Comparison of ENCODE assay signal across 13 cellular contexts in genomic region chrX:154731881-154732280, GRCh38. TPM values are rescaled to one million over a fixed set of nuclear protein-coding genes. Genes with fewer than 3 reads are reported as not detected.
A peak's percentile ranks its signal among the peaks of the same experiment; 100 is the strongest.
DNase-seq lines count a peak whose midpoint lies in the region; ATAC-seq and TF ChIP-seq lines count a peak whose summit lies in the region.
"Had no signal": no experiment of that assay in that cellular context is flagged by ENCODE, and none has a peak within 500 bp of the region (broad histone marks: within the 10 kb centered on the region; RNA-seq: fewer than 3 reads in every experiment).

No MANE protein-coding gene starts in this region.

- H3K27ac Mint-ChIP-seq in activated CD8-positive, alpha-beta T cell treated with anti-CD3 and anti-CD28 coated beads for 36 hours, result peak overlapping the region; percentile 76
- peak overlapping the region; percentile 94 for H3K27ac Mint-ChIP-seq in stimulated activated effector memory CD8-positive, alpha-beta T cell treated with anti-CD3 and anti-CD28 coated beads, Interleukin-12 subunit alpha, Interleukin-12 subunit beta, amount 100 ng/mL, for 72 hours

- no peak for ATAC-seq in activated CD8-positive, alpha-beta T cell treated with anti-CD3 and anti-CD28 coated beads for 36 hours
- peak; percentile 52 to 64 for ATAC-seq in left cardiac atrium
- ATAC-seq in stimulated activated effector memory CD8-positive, alpha-beta T cell treated with anti-CD3 and anti-CD28 coated beads, Interleukin-12 subunit alpha, Interleukin-12 subunit beta, amount 100 ng/mL, for 72 hours, result peak; percentile 67
- no peak for ATAC-seq in HG03354 (IDR thresholded peaks at IDR 0.05; ENCODE audit: poor library complexity, severe bottlenecking, unreplicated experiment)

- H3K27me3 Mint-ChIP-seq in activated CD8-positive, alpha-beta T cell treated with anti-CD3 and anti-CD28 coated beads for 36 hours, result no peaks in the 10 kb centered on the region

- CTCF ChIA-PET in activated CD8-positive, alpha-beta T cell treated with anti-CD3 and anti-CD28 coated beads for 36 hours (lab: Charles Lee), result interaction anchor here (0.6 to 6.0 kb wide), 5 partner anchors 9 to 49 kb away, joined by 3 to 38 read pairs (median 3); partner anchors contain the start of gene GAB3

- no peak for TF ChIP-seq CTCF in activated CD8-positive, alpha-beta T cell treated with anti-CD3 and anti-CD28 coated beads for 36 hours (IDR thresholded peaks at IDR 0.05)

- H3K4me3 Mint-ChIP-seq in activated CD8-positive, alpha-beta T cell treated with anti-CD3 and anti-CD28 coated beads for 36 hours, result peak overlapping the region; percentile 18
- peak overlapping the region; percentile 75 for H3K4me3 Mint-ChIP-seq in stimulated activated effector memory CD8-positive, alpha-beta T cell treated with anti-CD3 and anti-CD28 coated beads, Interleukin-12 subunit alpha, Interleukin-12 subunit beta, amount 100 ng/mL, for 72 hours

- no peaks in the 10 kb centered on the region for H3K9me3 Mint-ChIP-seq in activated CD8-positive, alpha-beta T cell treated with anti-CD3 and anti-CD28 coated beads for 36 hours
- peaks cover 2% of the 10 kb centered on the region for H3K9me3 Mint-ChIP-seq in stimulated activated effector memory CD8-positive, alpha-beta T cell treated with anti-CD3 and anti-CD28 coated beads, Interleukin-12 subunit alpha, Interleukin-12 subunit beta, amount 100 ng/mL, for 72 hours

- POLR2A ChIA-PET in activated CD8-positive, alpha-beta T cell treated with anti-CD3 and anti-CD28 coated beads for 36 hours (lab: Charles Lee), result interaction anchor here (0.6 to 6.5 kb wide), 3 partner anchors 14 to 136 kb away, joined by 3 to 31 read pairs (median 4); no protein-coding TSS in a partner anchor

- intact Hi-C loops in activated CD8-positive, alpha-beta T cell treated with anti-CD3 and anti-CD28 coated beads for 36 hours (cut with micrococcal nuclease), result no loop called here
- intact Hi-C loops in left cardiac atrium (cut with DNase I), result no loop called here

- peak; percentile 25 for DNase-seq in NK-92 treated with Interleukin-12 subunit alpha and Interleukin-12 subunit beta, amount 100 ng/mL, for 24 hours (lab: John Stamatoyannopoulos, UW)
- DNase-seq in NK-92 (lab: John Stamatoyannopoulos, UW; ENCODE audit: unreplicated experiment) (no peak), left cardiac atrium (no peak), DMS 273 treated with DMSO at 0.1 percent for 48 hours (lab: John Stamatoyannopoulos, UW) (no peak), SIG-M5 (lab: John Stamatoyannopoulos, UW) (no peak)
- no peak for DNase-seq in activated CD8-positive, alpha-beta T cell treated with anti-CD3 and anti-CD28 coated beads for 36 hours
- DNase-seq in stimulated activated effector memory CD8-positive, alpha-beta T cell treated with anti-CD3 and anti-CD28 coated beads, Interleukin-12 subunit alpha, Interleukin-12 subunit beta, amount 100 ng/mL, for 72 hours (ENCODE audit: low spot score in 2 of 2), result no peak
- DNase-seq: activated CD4-positive, alpha-beta T cell treated with anti-CD3 and anti-CD28 coated beads for 48 hours; aorta; kidney; SJCRH30; stimulated activated CD4-positive, alpha-beta T cell treated with anti-CD3 and anti-CD28 coated beads, Interleukin-2, amount 100 ng/mL, for 48 hours had no signal

- H3K4me1 Mint-ChIP-seq in activated CD8-positive, alpha-beta T cell treated with anti-CD3 and anti-CD28 coated beads for 36 hours (ENCODE audit: low read depth), result peaks cover 98% of the 10 kb centered on the region
- H3K4me1 Mint-ChIP-seq in stimulated activated effector memory CD8-positive, alpha-beta T cell treated with anti-CD3 and anti-CD28 coated beads, Interleukin-12 subunit alpha, Interleukin-12 subunit beta, amount 100 ng/mL, for 72 hours, result peaks cover 91% of the 10 kb centered on the region

- H3K36me3 Mint-ChIP-seq in activated CD8-positive, alpha-beta T cell treated with anti-CD3 and anti-CD28 coated beads for 36 hours (ENCODE audit: low read depth), result peaks cover 1% of the 10 kb centered on the region
- H3K36me3 Mint-ChIP-seq in stimulated activated effector memory CD8-positive, alpha-beta T cell treated with anti-CD3 and anti-CD28 coated beads, Interleukin-12 subunit alpha, Interleukin-12 subunit beta, amount 100 ng/mL, for 72 hours, result peaks cover 8% of the 10 kb centered on the region

RNA-seq across cellular contexts. Expression of gene GAB3, which starts 19.0 kb away (rescaled TPM):
- 1 to 10 TPM; 3.9 to 5.0 TPM for total RNA-seq in activated CD8-positive, alpha-beta T cell treated with anti-CD3 and anti-CD28 coated beads for 36 hours
- 10 to 100 TPM; 10.2 to 18.1 TPM for total RNA-seq in left cardiac atrium
- total RNA-seq: SJCRH30 had no signal

RNA-seq across cellular contexts. Expression of gene DKC1, which starts 30.8 kb away (rescaled TPM):
- total RNA-seq in activated CD8-positive, alpha-beta T cell treated with anti-CD3 and anti-CD28 coated beads for 36 hours, result 100 to 1,000 TPM; 132 to 138 TPM
- total RNA-seq in left cardiac atrium, result 10 to 100 TPM; 19.5 to 34.3 TPM

Comparison
In these comparisons a context has a peak if more than half of its experiments do, and no peak if none do; other contexts are left out.
1. ATAC-seq: peak in left cardiac atrium (2 of 2) and stimulated activated effector memory CD8-positive, alpha-beta T cell treated with anti-CD3 and anti-CD28 coated beads, Interleukin-12 subunit alpha, Interleukin-12 subunit beta, amount 100 ng/mL, for 72 hours (single experiment); none in activated CD8-positive, alpha-beta T cell treated with anti-CD3 and anti-CD28 coated beads for 36 hours (single experiment) and HG03354 (single experiment).